In genomic region chr22:37955825-37956397, GRCh38 we compare ENCODE assay signal across 4 cellular contexts. TPM values are rescaled to one million over a fixed set of nuclear protein-coding genes. Genes with fewer than 3 reads are reported as not detected.
"Had no signal": no experiment of that assay in that cellular context is flagged by ENCODE, and none has a peak within 500 bp of the region (broad histone marks: within the 10 kb centered on the region; RNA-seq: fewer than 3 reads in every experiment).

No MANE protein-coding gene starts in this region.

RNA-seq across cellular contexts. Expression of gene C22orf23, which starts 2.5 kb away (rescaled TPM):
- total RNA-seq: MCF 10A had no signal

RNA-seq across cellular contexts. Expression of gene SOX10, which starts 28.4 kb away (rescaled TPM):
- total RNA-seq: LHCN-M2, M059J, MCF 10A, NCI-H460 had no signal
